In the genomic region with DNA sequence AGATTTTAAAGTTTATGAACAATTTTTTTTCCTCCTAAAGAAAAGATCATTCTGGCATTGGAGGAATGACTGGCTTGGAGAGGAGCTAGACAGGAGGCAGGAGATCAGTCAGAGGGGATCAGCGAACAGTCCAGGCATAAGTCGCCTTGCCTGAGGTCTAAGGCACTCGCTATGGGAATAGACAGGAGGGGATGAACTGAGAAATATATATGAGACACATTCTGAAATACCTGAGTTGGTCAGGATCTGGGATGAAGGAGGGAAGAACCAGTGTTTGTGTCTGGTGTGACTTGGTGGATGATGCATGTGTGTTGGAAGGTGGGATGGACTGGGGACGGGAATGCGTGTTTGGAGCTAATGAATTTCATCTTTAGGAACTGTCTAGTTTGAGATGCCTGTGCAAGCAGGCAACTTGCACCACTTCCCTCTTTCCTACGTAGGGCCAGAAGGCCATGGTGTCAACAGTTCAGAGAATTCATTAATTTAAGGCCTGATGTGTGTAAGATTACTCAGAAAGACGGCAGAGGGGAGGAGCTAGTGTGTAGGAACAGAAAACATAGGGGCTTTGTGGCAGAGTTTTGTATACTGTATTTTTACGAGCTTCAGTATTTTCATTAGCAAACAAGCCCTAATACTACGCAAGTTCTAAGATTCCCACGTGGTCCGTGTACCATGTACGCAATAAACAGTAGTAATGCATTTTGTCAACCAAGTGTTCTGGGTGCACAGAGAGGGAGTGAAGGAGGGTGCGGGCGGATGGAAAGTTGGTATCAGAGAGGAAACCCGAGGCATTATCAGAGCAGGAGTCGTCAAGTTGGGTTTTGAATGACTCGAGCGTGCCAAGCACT, we compare ENCODE assay signal across 7 cellular contexts. TPM values are rescaled to one million over a fixed set of nuclear protein-coding genes. Genes with fewer than 3 reads are reported as not detected.
A peak's percentile ranks its signal among the peaks of the same experiment; 100 is the strongest.
DNase-seq lines count a peak whose midpoint lies in the region; ATAC-seq, FAIRE-seq and TF ChIP-seq lines count a peak whose summit lies in the region.

No MANE protein-coding gene starts in this region.

- H3K9me1 ChIP-seq in keratinocyte (ENCODE audit: control insufficient read depth, extremely low read depth, insufficient read depth, low read length): no peaks in the 10 kb centered on the region

- FAIRE-seq in keratinocyte (lab: Jason Lieb, UNC): no peak

- peak; percentile 4 for ATAC-seq in GM18870 (IDR thresholded peaks at IDR 0.05; ENCODE audit: unreplicated experiment)
- peak; percentile 19 for ATAC-seq in HG02938 (IDR thresholded peaks at IDR 0.05; ENCODE audit: unreplicated experiment)

- peak overlapping the region; percentile 93 for H3K4me2 ChIP-seq in keratinocyte (ENCODE audit: control insufficient read depth, extremely low read depth, insufficient read depth, low read depth, low read length)

- no peaks in the 10 kb centered on the region for H4K20me1 ChIP-seq in keratinocyte (ENCODE audit: control insufficient read depth, extremely low read depth, insufficient read depth, low read length)

- peak overlapping the region; percentile 93 for H3K27ac ChIP-seq in RWPE1
- H3K27ac ChIP-seq in keratinocyte (ENCODE audit: control insufficient read depth, insufficient read depth, low read length): peak overlapping the region; percentile 67

- DNase-seq in RWPE1 (ENCODE audit: low spot score) (no peak), astrocyte of the spinal cord (ENCODE audit: low read depth, low spot score) (peak; percentile 43), keratinocyte (ENCODE audit: low read depth, low spot score) (no peak), cerebellum (ENCODE audit: low spot score) (no peak)
- peak; percentile 68 for DNase-seq in stimulated activated CD4-positive, alpha-beta T cell treated with anti-CD3 and anti-CD28 coated beads, Interleukin-4, amount 100 ng/mL, for 24 hours

- H2AFZ ChIP-seq in keratinocyte (ENCODE audit: control insufficient read depth, low read length): peak overlapping the region; percentile 98

- peak overlapping the region; percentile 77 for H3K9ac ChIP-seq in keratinocyte (ENCODE audit: control insufficient read depth, extremely low read depth, insufficient read depth, low read length)

- H3K79me2 ChIP-seq in keratinocyte (ENCODE audit: control insufficient read depth, insufficient read depth, low read length): peaks cover 8% of the 10 kb centered on the region

- no peaks in the 10 kb centered on the region for H3K9me3 ChIP-seq in keratinocyte (ENCODE audit: control insufficient read depth, low read depth, low read length)

- POLR2A ChIA-PET in RWPE1 (lab: Yijun Ruan, JAX; ENCODE audit: low non-redundant PET): no interaction called here

- dilution Hi-C loops in keratinocyte (cut with MboI; ENCODE audit: extremely low pct_ligation_motif_present, low sequenced_read_pairs): no loop called here

- H3K4me1 ChIP-seq in keratinocyte (ENCODE audit: control insufficient read depth, extremely low read depth, insufficient read depth, low read length): peaks cover 53% of the 10 kb centered on the region

- TF ChIP-seq CTCF in RWPE1 (conservative IDR thresholded peaks at IDR 0.05; ENCODE audit: low read depth): no peak
- TF ChIP-seq CTCF in astrocyte of the spinal cord (IDR thresholded peaks at IDR 0.05; ENCODE audit: low read depth, low read length): no peak
- no peak for TF ChIP-seq CTCF in keratinocyte (optimal IDR thresholded peaks at IDR 0.05 in 1 of 3, IDR thresholded peaks at IDR 0.05 in 1 of 3, conservative IDR thresholded peaks at IDR 0.05 in 1 of 3; ENCODE audit: extremely low read depth in 1 of 3, insufficient read depth in 2 of 3, low read length in 3 of 3)

- no peaks in the 10 kb centered on the region for H3K27me3 ChIP-seq in keratinocyte (ENCODE audit: control insufficient read depth, extremely low read depth, insufficient read depth, low read length)

- in situ Hi-C loops in astrocyte of the spinal cord (cut with HindIII; ENCODE audit: low sequenced_read_pairs): no loop called here

- CTCF ChIA-PET in RWPE1 (lab: Yijun Ruan, JAX): interaction anchor here (0.5 to 1.0 kb wide), 4 partner anchors 11 to 1385 kb away, joined by 3 read pairs; no protein-coding TSS in a partner anchor

- H3K4me3 ChIP-seq in astrocyte of the spinal cord (ENCODE audit: low read depth, low read length): peak overlapping the region; percentile 74
- H3K4me3 ChIP-seq in keratinocyte (ENCODE audit: control insufficient read depth in 2 of 3, extremely low read depth in 1 of 3, insufficient read depth in 2 of 3, low read depth in 1 of 3, low read length in 3 of 3): peak overlapping the region; percentile 70 to 88 (median 86)

- H3K36me3 ChIP-seq in keratinocyte (ENCODE audit: control insufficient read depth in 2 of 2, extremely low read depth in 1 of 2, insufficient read depth in 2 of 2, low read length in 2 of 2): peaks cover 9 to 17% of the 10 kb centered on the region in 2 experiments

RNA-seq across cellular contexts. Expression of a gene that starts 0.8 kb away (rescaled TPM):
- 11.7 to 16.1 TPM (median 11.8 TPM) in 3 replicates for polyA plus RNA-seq in keratinocyte
- 5.8 TPM for polyA plus RNA-seq in keratinocyte (2011; ENCODE audit: low read depth)
- polyA plus RNA-seq in keratinocyte (2011; cell fraction: cytosol; rRNA removed): 8.0 and 9.8 TPM in 2 replicates
- 38.5 and 39.9 TPM in 2 replicates for polyA plus RNA-seq in keratinocyte (2011; cell fraction: nucleus; rRNA removed)
- polyA plus RNA-seq in keratinocyte (2012; ENCODE audit: low replicate concordance): 9.2 and 9.4 TPM in 2 replicates
- 16.3 to 24.0 TPM (median 23.7 TPM) in 3 replicates for polyA minus RNA-seq in keratinocyte
- 26.9 TPM for polyA minus RNA-seq in keratinocyte (2011; cell fraction: cytosol; rRNA and poly(A)+ RNA removed)
- 24.2 and 27.5 TPM in 2 replicates for polyA minus RNA-seq in keratinocyte (2011; cell fraction: nucleus; rRNA and poly(A)+ RNA removed)
- total RNA-seq in cerebellum: 27.3 TPM

Comparison
In these comparisons a context has a peak if more than half of its experiments do, and no peak if none do; other contexts are left out.
1. DNase-seq: peak in astrocyte of the spinal cord (single experiment) and stimulated activated CD4-positive, alpha-beta T cell treated with anti-CD3 and anti-CD28 coated beads, Interleukin-4, amount 100 ng/mL, for 24 hours (single experiment); none in RWPE1 (single experiment), keratinocyte (single experiment) and cerebellum (single experiment).